In the genomic region with DNA sequence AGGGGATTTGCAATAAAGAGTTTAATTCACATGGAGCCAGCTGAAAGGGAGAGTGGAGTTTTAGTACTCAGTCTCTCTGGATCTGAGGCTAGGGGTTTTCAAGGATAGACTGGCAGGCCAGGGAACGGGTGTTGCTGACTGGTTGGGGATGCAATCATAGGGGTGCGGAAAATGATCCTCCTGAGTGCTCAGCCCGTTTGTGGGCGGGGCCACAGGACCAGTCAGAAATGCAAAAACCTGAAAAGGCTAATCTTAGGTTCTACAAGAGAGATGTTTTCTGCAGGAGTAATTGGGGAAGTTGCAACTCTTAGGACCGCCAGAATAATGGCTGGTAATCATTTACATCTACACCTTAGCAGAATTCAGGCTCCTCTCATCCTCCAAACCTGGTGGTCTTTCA, we compare ENCODE assay signal across 18 cellular contexts. TPM values are rescaled to one million over a fixed set of nuclear protein-coding genes. Genes with fewer than 3 reads are reported as not detected.
DNase-seq lines count a peak whose midpoint lies in the region; ATAC-seq and TF ChIP-seq lines count a peak whose summit lies in the region.
"Had no signal": no experiment of that assay in that cellular context is flagged by ENCODE, and none has a peak within 500 bp of the region (broad histone marks: within the 10 kb centered on the region; RNA-seq: fewer than 3 reads in every experiment).

No MANE protein-coding gene starts in this region.

- no peak for DNase-seq in Caco-2
- DNase-seq in KBM-7, result peak; percentile 20
- DNase-seq in nephron progenitor cell, result no peak
- DNase-seq in NCI-H226, result no peak
- no peak for DNase-seq in NCI-H146 (lab: John Stamatoyannopoulos, UW)
- no peak for DNase-seq in Calu3
- DNase-seq: activated CD4-positive, alpha-beta T cell treated with anti-CD3 and anti-CD28 coated beads for 4 hours; activated gamma-delta T cell; central memory CD4-positive, alpha-beta T cell; COR-L47; NCI-H524; stimulated activated CD4-positive, alpha-beta T cell treated with anti-CD3 and anti-CD28 coated beads, Interleukin-4, amount 100 ng/mL, for 1 hour; upper lobe of right lung had no signal

- no peaks in the 10 kb centered on the region for H3K27me3 ChIP-seq in Caco-2 (replicated peaks; ENCODE audit: control insufficient read depth, insufficient read depth, low read length)
- H3K27me3 ChIP-seq: esophagus muscularis mucosa, upper lobe of right lung had no signal

- peaks cover 15% of the 10 kb centered on the region for H3K4me1 ChIP-seq in Caco-2

- H3K4me3 ChIP-seq in Caco-2 (ENCODE audit: low read depth, low read length), result no peak overlapping the region
- H3K4me3 ChIP-seq: esophagus muscularis mucosa, HAP-1, skin epidermis, upper lobe of right lung had no signal

- CTCF ChIA-PET in Caco-2 (lab: Charles Lee), result no interaction called here
- CTCF ChIA-PET in Calu3 (lab: Charles Lee), result interaction anchor here (0.7 kb wide), 1 partner anchor 42 kb away, joined by 3 read pairs; no protein-coding TSS in a partner anchor

- in situ Hi-C loops in KBM-7 (cut with MboI; ENCODE audit: low pct_unique_long_range_greater_than_20kb, low sequenced_read_pairs), result no loop called here

- H3K27me3 Mint-ChIP-seq in Caco-2 (ENCODE audit: insufficient read depth, unreplicated experiment) (no peaks in the 10 kb centered on the region), brain (peaks cover 6% of the 10 kb centered on the region), nephron progenitor cell (ENCODE audit: low read depth, poor library complexity) (no peaks in the 10 kb centered on the region), Calu3 (ENCODE audit: unreplicated experiment) (no peaks in the 10 kb centered on the region)

- H3K36me3 ChIP-seq in Caco-2 (ENCODE audit: control insufficient read depth, insufficient read depth, low read length), result no peaks in the 10 kb centered on the region
- H3K36me3 ChIP-seq: HAP-1 had no signal

- H3K27ac Mint-ChIP-seq in Caco-2 (ENCODE audit: unreplicated experiment) (peak overlapping the region; percentile 21), brain (peak overlapping the region in 4 of 5 experiments; percentile 48 to 92 (median 76)), nephron progenitor cell (no peak overlapping the region), Calu3 (ENCODE audit: unreplicated experiment) (no peak overlapping the region)

- intact Hi-C loops in Caco-2 (cut with micrococcal nuclease; ENCODE audit: unreplicated experiment) (loop anchor here (5.0 kb wide), 1 partner anchor 208 kb away; the partner anchor contains the start of gene AAK1), Calu3 (cut with micrococcal nuclease; ENCODE audit: unreplicated experiment) (no loop called here)

- H3K4me3 Mint-ChIP-seq in Caco-2 (ENCODE audit: unreplicated experiment) (peak overlapping the region; percentile 8), brain (peak overlapping the region; percentile 47 to 95 (median 64)), nephron progenitor cell (peak overlapping the region; percentile 48), Calu3 (ENCODE audit: low read depth, unreplicated experiment) (no peak overlapping the region)

- ATAC-seq in esophagus mucosa, result no peak
- ATAC-seq: upper lobe of right lung had no signal

- peaks cover 5% of the 10 kb centered on the region; the same call in 1 of the 2 replicates for H3K9me3 ChIP-seq in Caco-2
- H3K9me3 ChIP-seq: esophagus muscularis mucosa, HAP-1, upper lobe of right lung had no signal

- H3K4me1 Mint-ChIP-seq in Caco-2 (ENCODE audit: low read depth, unreplicated experiment) (peaks cover 7% of the 10 kb centered on the region), brain (peaks cover 40% of the 10 kb centered on the region), nephron progenitor cell (peaks cover 32% of the 10 kb centered on the region), Calu3 (ENCODE audit: low read depth, unreplicated experiment) (peaks cover 15% of the 10 kb centered on the region)

- H3K36me3 Mint-ChIP-seq in Caco-2 (ENCODE audit: insufficient read depth, unreplicated experiment) (peaks cover 20% of the 10 kb centered on the region), brain (peaks cover 32% of the 10 kb centered on the region), nephron progenitor cell (ENCODE audit: low read depth) (peaks cover 17% of the 10 kb centered on the region), Calu3 (ENCODE audit: insufficient read depth, unreplicated experiment) (peaks cover 19% of the 10 kb centered on the region)

- BruUV-seq in Caco-2 (replicated peaks; lab: Mats Ljungman, UMichigan) (no TSS peak), Calu3 (replicated peaks; lab: Mats Ljungman, UMichigan) (no TSS peak)

- POLR2A ChIA-PET in Caco-2 (lab: Charles Lee), result no interaction called here

- TF ChIP-seq CTCF in Caco-2 (IDR thresholded peaks at IDR 0.05; ENCODE audit: insufficient read depth in 1 of 2, low read depth in 1 of 2, low read length in 1 of 2, severe bottlenecking in 1 of 2, unreplicated experiment in 1 of 2) (no peak), brain (conservative IDR thresholded peaks at IDR 0.05) (no peak), nephron progenitor cell (IDR thresholded peaks at IDR 0.05) (no peak), Calu3 (IDR thresholded peaks at IDR 0.05; ENCODE audit: unreplicated experiment) (no peak)

- H3K9me3 Mint-ChIP-seq in Caco-2 (ENCODE audit: unreplicated experiment) (no peaks in the 10 kb centered on the region), brain (no peaks in the 10 kb centered on the region), nephron progenitor cell (peaks cover 4% of the 10 kb centered on the region), Calu3 (ENCODE audit: low read depth, unreplicated experiment) (no peaks in the 10 kb centered on the region)

RNA-seq across cellular contexts. Expression of gene NFU1, which starts 2.5 kb away (rescaled TPM):
- total RNA-seq in Caco-2 (2022) (72.5 and 85.3 TPM in 2 replicates), esophagus mucosa (26.6 TPM), Calu3 (2022) (21.7 and 23.4 TPM in 2 replicates)
- 35.4 TPM for polyA plus RNA-seq in brain (ENCODE audit: insufficient read depth, low read depth, low replicate concordance)

RNA-seq across cellular contexts. Expression of gene GFPT1, which starts 47.7 kb away (rescaled TPM):
- total RNA-seq in Caco-2 (2022) (122 and 129 TPM in 2 replicates), esophagus mucosa (31.6 TPM), Calu3 (2022) (98.0 and 110 TPM in 2 replicates)
- polyA plus RNA-seq in brain (ENCODE audit: insufficient read depth, low read depth, low replicate concordance), result 11.6 TPM

Comparison
In these comparisons a context has a peak if more than half of its experiments do, and no peak if none do; other contexts are left out.
1. H3K27ac Mint-ChIP-seq: peak in Caco-2 (single experiment) and brain (4 of 5); none in nephron progenitor cell (single experiment) and Calu3 (single experiment).